1 cellular context compared by ENCODE assay signal in the genomic region with DNA sequence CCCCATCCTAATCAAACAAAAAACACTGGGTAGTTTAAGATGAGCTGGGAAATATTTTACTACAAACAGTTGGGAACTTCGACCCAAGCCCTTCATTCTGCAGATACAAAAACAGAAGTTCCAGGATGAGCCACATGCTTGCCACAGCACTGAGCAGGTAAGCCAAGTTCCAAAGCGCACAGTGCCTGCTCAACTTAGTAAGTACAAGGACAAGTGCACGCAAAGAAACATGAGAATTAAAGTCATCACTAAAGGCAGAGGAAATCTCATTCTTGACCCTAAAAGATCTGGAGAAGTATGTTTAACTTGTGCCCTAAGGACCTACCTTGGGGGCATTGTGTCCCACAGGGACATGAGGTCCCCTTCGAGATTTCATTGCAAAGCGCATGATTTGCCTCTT.
TF ChIP-seq lines count a peak whose summit lies in the region.

No MANE protein-coding gene starts in this region.

TF ChIP-seq in K562, 482 proteins besides CTCF, POLR2A, EP300 and RAD21:
- TF ChIP-seq ZNF444 (CRISPR knock-in tag; IDR thresholded peaks at IDR 0.05): no peak
- TF ChIP-seq ZNF165 (CRISPR knock-in tag; IDR thresholded peaks at IDR 0.05; ENCODE audit: borderline replicate concordance): no peak
- TF ChIP-seq MAZ (CRISPR knock-in tag; conservative IDR thresholded peaks at IDR 0.05 in 1 of 2, IDR thresholded peaks at IDR 0.05 in 1 of 2): 0 out of 4 replicates have a peak, but pooled peaks of 1 of the 2 experiments have one; percentile 36
- TF ChIP-seq RBFOX2 (IDR thresholded peaks at IDR 0.05; ENCODE audit: low read depth, low read length): no peak
- no peak for TF ChIP-seq TCFL5 (CRISPR knock-in tag; conservative IDR thresholded peaks at IDR 0.05)
- no peak for TF ChIP-seq SFPQ (IDR thresholded peaks at IDR 0.05; ENCODE audit: low read depth, low read length)
- TF ChIP-seq, protein P1, sequence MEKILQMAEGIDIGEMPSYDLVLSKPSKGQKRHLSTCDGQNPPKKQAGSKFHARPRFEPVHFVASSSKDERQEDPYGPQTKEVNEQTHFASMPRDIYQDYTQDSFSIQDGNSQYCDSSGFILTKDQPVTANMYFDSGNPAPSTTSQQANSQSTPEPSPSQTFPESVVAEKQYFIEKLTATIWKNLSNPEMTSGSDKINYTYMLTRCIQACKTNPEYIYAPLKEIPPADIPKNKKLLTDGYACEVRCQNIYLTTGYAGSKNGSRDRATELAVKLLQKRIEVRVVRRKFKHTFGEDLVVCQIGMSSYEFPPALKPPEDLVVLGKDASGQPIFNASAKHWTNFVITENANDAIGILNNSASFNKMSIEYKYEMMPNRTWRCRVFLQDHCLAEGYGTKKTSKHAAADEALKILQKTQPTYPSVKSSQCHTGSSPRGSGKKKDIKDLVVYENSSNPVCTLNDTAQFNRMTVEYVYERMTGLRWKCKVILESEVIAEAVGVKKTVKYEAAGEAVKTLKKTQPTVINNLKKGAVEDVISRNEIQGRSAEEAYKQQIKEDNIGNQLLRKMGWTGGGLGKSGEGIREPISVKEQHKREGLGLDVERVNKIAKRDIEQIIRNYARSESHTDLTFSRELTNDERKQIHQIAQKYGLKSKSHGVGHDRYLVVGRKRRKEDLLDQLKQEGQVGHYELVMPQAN (IDR thresholded peaks at IDR 0.05; ENCODE audit: borderline replicate concordance): no peak
- peak; percentile 15; the same call in 1 of the 2 replicates for TF ChIP-seq L3MBTL2 (IDR thresholded peaks at IDR 0.05)
- peak; percentile 35; the same call in 1 of the 2 replicates for TF ChIP-seq MGA (IDR thresholded peaks at IDR 0.05)
- no peak for TF ChIP-seq THAP12 (CRISPR knock-in tag; IDR thresholded peaks at IDR 0.05)
- TF ChIP-seq TEAD2 (tag; IDR thresholded peaks at IDR 0.05): no peak
- TF ChIP-seq TEAD1 (CRISPR knock-in tag; IDR thresholded peaks at IDR 0.05): no peak
- TF ChIP-seq E2F3 (CRISPR knock-in tag; IDR thresholded peaks at IDR 0.05): no peak
- peak; percentile 27; the same call in 1 of the 2 replicates for TF ChIP-seq MYC (IDR thresholded peaks at IDR 0.05; ENCODE audit: low read depth, low read length)
- no peak for TF ChIP-seq MYC (CRISPR knock-in tag; IDR thresholded peaks at IDR 0.05; ENCODE audit: borderline replicate concordance, low read depth)
- TF ChIP-seq DLX4 (CRISPR knock-in tag; IDR thresholded peaks at IDR 0.05): no peak
- no peak for TF ChIP-seq FOXJ3 (CRISPR knock-in tag; IDR thresholded peaks at IDR 0.05)
- no peak for TF ChIP-seq BRD9 (IDR thresholded peaks at IDR 0.05; ENCODE audit: low read depth, partially characterized antibody)
- TF ChIP-seq GTF2A2 (tag; IDR thresholded peaks at IDR 0.05): no peak
